9 cellular contexts compared by ENCODE assay signal in the genomic region with DNA sequence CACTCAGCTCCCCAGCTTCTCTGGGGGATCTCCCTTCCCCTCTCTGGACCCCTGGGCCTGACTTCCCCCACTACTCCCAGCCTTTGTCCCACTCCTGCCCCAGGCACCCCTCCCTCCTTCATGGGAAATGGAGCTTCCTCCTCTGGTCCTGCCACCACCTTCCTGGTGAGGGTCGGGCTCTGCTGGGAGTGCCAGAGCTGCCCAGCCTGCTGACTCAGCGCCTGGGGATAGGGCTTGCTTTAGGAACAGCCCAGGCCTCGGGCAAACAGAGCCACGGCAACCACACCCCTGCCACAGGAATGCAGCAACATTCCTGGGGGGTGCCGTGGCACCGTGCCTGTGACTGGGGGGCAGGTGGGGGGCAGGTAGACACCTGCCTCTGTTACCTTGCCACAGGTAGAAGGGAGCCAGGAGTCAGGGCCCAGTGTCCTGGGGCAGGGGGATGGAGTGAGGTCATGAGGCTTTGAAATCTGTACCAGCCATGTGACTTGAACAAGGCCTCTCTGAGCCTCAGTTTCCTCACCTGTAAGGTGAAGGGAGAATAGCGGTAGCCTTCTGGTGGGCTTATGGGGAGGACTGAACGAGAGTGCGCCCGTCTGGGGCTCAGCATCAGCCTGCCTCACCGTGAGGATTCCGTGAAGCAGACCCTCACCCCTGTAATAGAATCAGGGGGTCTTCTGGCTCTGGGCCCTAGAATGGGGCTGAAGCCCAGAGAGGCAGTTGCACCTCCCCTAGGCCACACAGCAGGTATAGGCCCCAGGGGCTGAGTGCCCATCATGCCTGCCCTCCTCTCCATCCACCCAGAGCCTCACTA. TPM values are rescaled to one million over a fixed set of nuclear protein-coding genes. Genes with fewer than 3 reads are reported as not detected.
A peak's percentile ranks its signal among the peaks of the same experiment; 100 is the strongest.
DNase-seq lines count a peak whose midpoint lies in the region; ATAC-seq, FAIRE-seq and TF ChIP-seq lines count a peak whose summit lies in the region.
"Had no signal": no experiment of that assay in that cellular context is flagged by ENCODE, and none has a peak within 500 bp of the region (broad histone marks: within the 10 kb centered on the region; RNA-seq: fewer than 3 reads in every experiment).

No MANE protein-coding gene starts in this region.

- TF ChIP-seq CTCF in brain (conservative IDR thresholded peaks at IDR 0.05), result no peak
- no peak for TF ChIP-seq CTCF in HepG2 (CRISPR knock-in tag; IDR thresholded peaks at IDR 0.05)
- TF ChIP-seq CTCF in vagina (IDR thresholded peaks at IDR 0.05), result no peak

- TF ChIP-seq EP300 in HepG2 (IDR thresholded peaks at IDR 0.05; ENCODE audit: low read depth in 2 of 2, low read length in 2 of 2), result no peak
- no peak for TF ChIP-seq EP300 in HepG2 (CRISPR knock-in tag; IDR thresholded peaks at IDR 0.05; ENCODE audit: borderline replicate concordance)

- no peaks in the 10 kb centered on the region for H3K27me3 Mint-ChIP-seq in brain
- peaks cover 76% of the 10 kb centered on the region for H3K27me3 Mint-ChIP-seq in stimulated activated memory B cell treated with anti-CD40 and anti-IgM and Interleukin-4, amounts not matched to agents 10 μg/mL and 1 μg/mL and 100 μg/mL, for 72 hours
- H3K27me3 Mint-ChIP-seq: activated CD4-positive, alpha-beta T cell treated with anti-CD3 and anti-CD28 coated beads for 36 hours had no signal

- no peaks in the 10 kb centered on the region for H3K9me3 ChIP-seq in HepG2 (ENCODE audit: low read length)
- H3K9me3 ChIP-seq in vagina, result no peaks in the 10 kb centered on the region

- H3K36me3 Mint-ChIP-seq in brain, result no peaks in the 10 kb centered on the region
- H3K36me3 Mint-ChIP-seq in stimulated activated memory B cell treated with anti-CD40 and anti-IgM and Interleukin-4, amounts not matched to agents 10 μg/mL and 1 μg/mL and 100 μg/mL, for 72 hours, result no peaks in the 10 kb centered on the region

- peaks cover 0 to 9% (median 0%) of the 10 kb centered on the region in 5 experiments for H3K9me3 Mint-ChIP-seq in brain
- no peaks in the 10 kb centered on the region for H3K9me3 Mint-ChIP-seq in stimulated activated memory B cell treated with anti-CD40 and anti-IgM and Interleukin-4, amounts not matched to agents 10 μg/mL and 1 μg/mL and 100 μg/mL, for 72 hours

- H3K27ac Mint-ChIP-seq in brain, result peak overlapping the region; percentile 53 to 94 (median 86)
- H3K27ac Mint-ChIP-seq in stimulated activated memory B cell treated with anti-CD40 and anti-IgM and Interleukin-4, amounts not matched to agents 10 μg/mL and 1 μg/mL and 100 μg/mL, for 72 hours, result no peak overlapping the region
- H3K27ac Mint-ChIP-seq: activated CD4-positive, alpha-beta T cell treated with anti-CD3 and anti-CD28 coated beads for 36 hours had no signal

- CTCF ChIA-PET in HepG2 (lab: Yijun Ruan, JAX; ENCODE audit: low intra/inter-chr PET ratio, low total read pairs), result no interaction called here

- H3K4me2 ChIP-seq in HepG2 (ENCODE audit: low read depth, low read length), result peak overlapping the region; percentile 57

- H3K4me3 ChIP-seq in HepG2 (replicated peaks in 1 of 3; ENCODE audit: insufficient read depth in 1 of 3, low read depth in 2 of 3, low read length in 3 of 3) (peak overlapping the region in 1 of 3 experiments; percentile 32; a peak in 1 of 6 replicates), vagina (no peak overlapping the region)

- TF ChIP-seq RAD21 in HepG2 (CRISPR knock-in tag; IDR thresholded peaks at IDR 0.05), result no peak

- ATAC-seq in HepG2, result no peak
- ATAC-seq in stimulated activated memory B cell treated with anti-CD40 and anti-IgM and Interleukin-4, amounts not matched to agents 10 μg/mL and 1 μg/mL and 100 μg/mL, for 72 hours, result no peak
- ATAC-seq: activated CD4-positive, alpha-beta T cell treated with anti-CD3 and anti-CD28 coated beads for 36 hours had no signal

- 68% methylated on average over 8 of the region's 12 CpGs for WGBS in HepG2 (ENCODE audit: low lambda C conversion rate)

- H3K27me3 ChIP-seq in HepG2 (ENCODE audit: control insufficient read depth in 1 of 2, insufficient read depth in 2 of 2, low read length in 2 of 2) (peaks cover 7 to 17% of the 10 kb centered on the region in 2 experiments; a peak in 3 of 5 replicates), vagina (no peaks in the 10 kb centered on the region)

- no peak overlapping the region for H3K4me3 Mint-ChIP-seq in brain
- H3K4me3 Mint-ChIP-seq in stimulated activated memory B cell treated with anti-CD40 and anti-IgM and Interleukin-4, amounts not matched to agents 10 μg/mL and 1 μg/mL and 100 μg/mL, for 72 hours, result no peak overlapping the region
- H3K4me3 Mint-ChIP-seq: activated CD4-positive, alpha-beta T cell treated with anti-CD3 and anti-CD28 coated beads for 36 hours had no signal

- H3K4me1 ChIP-seq in HepG2 (ENCODE audit: insufficient read depth, low read length) (peaks cover 98% of the 10 kb centered on the region), vagina (peaks cover 48% of the 10 kb centered on the region)

- no TSS peak for BruUV-seq in HepG2 (replicated peaks; lab: Mats Ljungman, UMichigan)

- H2AFZ ChIP-seq in HepG2 (ENCODE audit: low read length), result no peak overlapping the region

- H3K4me1 Mint-ChIP-seq in brain, result peaks cover 54% of the 10 kb centered on the region
- peaks cover 17% of the 10 kb centered on the region for H3K4me1 Mint-ChIP-seq in stimulated activated memory B cell treated with anti-CD40 and anti-IgM and Interleukin-4, amounts not matched to agents 10 μg/mL and 1 μg/mL and 100 μg/mL, for 72 hours

- POLR2A ChIA-PET in HepG2 (lab: Yijun Ruan, JAX), result interaction anchor here (1.5 to 1.7 kb wide), 2 partner anchors 10 to 28 kb away, joined by 4 to 6 read pairs; no protein-coding TSS in a partner anchor

- no peaks in the 10 kb centered on the region for H3K79me2 ChIP-seq in HepG2 (ENCODE audit: insufficient read depth, low read length)

- DNase-seq in SIG-M5 treated with dmso at 0.1 percent for 504 hours (lab: John Stamatoyannopoulos, UW; ENCODE audit: unreplicated experiment) (peak; percentile 65), SIG-M5 (lab: John Stamatoyannopoulos, UW) (no peak), HepG2 (ENCODE audit: low spot score) (no peak), vagina (ENCODE audit: extremely low spot score in 2 of 2) (no peak), NCI-H345 treated with DMSO at 0.1 percent for 48 hours (lab: John Stamatoyannopoulos, UW; ENCODE audit: unreplicated experiment) (no peak)
- DNase-seq in stimulated activated CD4-positive, alpha-beta T cell treated with anti-CD3 and anti-CD28 coated beads, Interleukin-4, amount 100 ng/mL, for 1 hour, result no peak
- DNase-seq: activated CD4-positive, alpha-beta T cell treated with anti-CD3 and anti-CD28 coated beads for 36 hours had no signal

- H3K36me3 ChIP-seq in HepG2 (replicated peaks in 1 of 2; ENCODE audit: control insufficient read depth in 1 of 2, insufficient read depth in 2 of 2, low read length in 2 of 2) (no peaks in the 10 kb centered on the region), vagina (no peaks in the 10 kb centered on the region)

- TF ChIP-seq POLR2A in HepG2 (IDR thresholded peaks at IDR 0.05; ENCODE audit: insufficient read depth in 1 of 2, low read depth in 2 of 2, low read length in 2 of 2) (no peak), vagina (IDR thresholded peaks at IDR 0.05) (no peak)

- H3K27ac ChIP-seq in HepG2 (ENCODE audit: extremely low read length, insufficient read depth, low read length) (no peak overlapping the region), vagina (peak overlapping the region; percentile 93)

- no peaks in the 10 kb centered on the region for H4K20me1 ChIP-seq in HepG2 (ENCODE audit: insufficient read depth, low read length)

- in situ Hi-C loops in HepG2 (cut with HindIII; ENCODE audit: extremely low pct_ligation_motif_present, low pct_unique_long_range_greater_than_20kb), result no loop called here

- FAIRE-seq in HepG2 (lab: Jason Lieb, UNC), result no peak

- no peak overlapping the region for H3K9ac ChIP-seq in HepG2 (ENCODE audit: insufficient read depth, low read depth, low read length)

- intact Hi-C loops in HepG2 (cut with micrococcal nuclease; ENCODE audit: unreplicated experiment), result no loop called here
- intact Hi-C loops in vagina (cut with DNase I), result no loop called here

RNA-seq across cellular contexts. Expression of gene EPHA2, which starts 17.8 kb away (rescaled TPM):
- polyA plus RNA-seq in brain (ENCODE audit: insufficient read depth, low read depth, low replicate concordance), result 2.6 TPM
- 15.5 and 33.6 TPM in 2 replicates for total RNA-seq in HepG2 (2016; rRNA removed; fragmentation: Illumina TruSeq; extraction: Trizol)
- 6.7 and 7.8 TPM in 2 replicates for total RNA-seq in HepG2 (2016; cell fraction: cytosol; rRNA removed; fragmentation: Illumina TruSeq; extraction: Trizol; ENCODE audit: low read depth)
- total RNA-seq in HepG2 (2016; cell fraction: insoluble cytoplasmic fraction; rRNA removed; fragmentation: Illumina TruSeq; extraction: Trizol), result 10.8 and 35.8 TPM in 2 replicates
- 14.9 and 16.9 TPM in 2 replicates for total RNA-seq in HepG2 (2016; cell fraction: membrane; rRNA removed; fragmentation: Illumina TruSeq; extraction: Trizol)
- total RNA-seq in HepG2 (2016; cell fraction: nucleus; rRNA removed; fragmentation: Illumina TruSeq; extraction: Trizol), result 41.9 and 47.9 TPM in 2 replicates
- 53.6 and 62.5 TPM in 2 replicates for polyA plus RNA-seq in HepG2 (2011; rRNA removed)
- 39.1 and 62.9 TPM in 2 replicates for polyA plus RNA-seq in HepG2 (2011; cell fraction: cytosol; rRNA removed)
- polyA plus RNA-seq in HepG2 (2011; cell fraction: nucleus; rRNA removed), result 163 and 212 TPM in 2 replicates
- 25.4 and 56.3 TPM in 2 replicates for polyA plus RNA-seq in HepG2 (2012)
- polyA plus RNA-seq in HepG2 (2016; cell fraction: cytosol; fragmentation: Illumina TruSeq; extraction: Trizol; ENCODE audit: low read depth), result 2.1 and 2.2 TPM in 2 replicates
- polyA plus RNA-seq in HepG2 (2016; cell fraction: insoluble cytoplasmic fraction; fragmentation: Illumina TruSeq; extraction: Trizol; ENCODE audit: low read depth), result 11.5 and 14.9 TPM in 2 replicates
- 5.7 and 6.8 TPM in 2 replicates for polyA plus RNA-seq in HepG2 (2016; cell fraction: membrane; fragmentation: Illumina TruSeq; extraction: Trizol; ENCODE audit: low read depth)
- 84.4 and 87.2 TPM in 2 replicates for polyA plus RNA-seq in HepG2 (2016; cell fraction: nucleus; fragmentation: Illumina TruSeq; extraction: Trizol; ENCODE audit: insufficient read depth, low read depth)
- 69.9 and 218 TPM in 2 replicates for polyA minus RNA-seq in HepG2 (2011; rRNA and poly(A)+ RNA removed; ENCODE audit: low replicate concordance)
- 72.7 and 86.9 TPM in 2 replicates for polyA minus RNA-seq in HepG2 (2011; cell fraction: cytosol; rRNA and poly(A)+ RNA removed)
- 65.6 and 79.3 TPM in 2 replicates for polyA minus RNA-seq in HepG2 (2011; cell fraction: nucleus; rRNA and poly(A)+ RNA removed)
- 264 TPM for total RNA-seq in vagina

RNA-seq across cellular contexts. Expression of gene ARHGEF19, which starts 38.8 kb away (rescaled TPM):
- polyA plus RNA-seq in brain (ENCODE audit: insufficient read depth, low read depth, low replicate concordance), result 33.6 TPM
- total RNA-seq in HepG2 (2016; rRNA removed; fragmentation: Illumina TruSeq; extraction: Trizol), result 1.8 and 2.0 TPM in 2 replicates
- 0.53 and 1.0 TPM in 2 replicates for total RNA-seq in HepG2 (2016; cell fraction: cytosol; rRNA removed; fragmentation: Illumina TruSeq; extraction: Trizol; ENCODE audit: low read depth)
- total RNA-seq in HepG2 (2016; cell fraction: insoluble cytoplasmic fraction; rRNA removed; fragmentation: Illumina TruSeq; extraction: Trizol), result 1.4 and 2.3 TPM in 2 replicates
- 1.3 and 1.5 TPM in 2 replicates for total RNA-seq in HepG2 (2016; cell fraction: membrane; rRNA removed; fragmentation: Illumina TruSeq; extraction: Trizol)
- 1.9 and 2.1 TPM in 2 replicates for total RNA-seq in HepG2 (2016; cell fraction: nucleus; rRNA removed; fragmentation: Illumina TruSeq; extraction: Trizol)
- 1.7 and 2.2 TPM in 2 replicates for polyA plus RNA-seq in HepG2 (2011; rRNA removed)
- polyA plus RNA-seq in HepG2 (2011; cell fraction: cytosol; rRNA removed), result 1.7 and 2.2 TPM in 2 replicates
- 9.9 and 10.1 TPM in 2 replicates for polyA plus RNA-seq in HepG2 (2011; cell fraction: nucleus; rRNA removed)
- polyA plus RNA-seq in HepG2 (2012), result 0.88 and 1.6 TPM in 2 replicates
- polyA plus RNA-seq in HepG2 (2016; cell fraction: cytosol; fragmentation: Illumina TruSeq; extraction: Trizol; ENCODE audit: low read depth), result 0.47 and 1.2 TPM in 2 replicates
- polyA plus RNA-seq in HepG2 (2016; cell fraction: insoluble cytoplasmic fraction; fragmentation: Illumina TruSeq; extraction: Trizol; ENCODE audit: low read depth), result 1.7 and 2.2 TPM in 2 replicates
- 0.94 and 1.7 TPM in 2 replicates for polyA plus RNA-seq in HepG2 (2016; cell fraction: membrane; fragmentation: Illumina TruSeq; extraction: Trizol; ENCODE audit: low read depth)
- 4.0 and 5.0 TPM in 2 replicates for polyA plus RNA-seq in HepG2 (2016; cell fraction: nucleus; fragmentation: Illumina TruSeq; extraction: Trizol; ENCODE audit: insufficient read depth, low read depth)
- 1.3 and 7.5 TPM in 2 replicates for polyA minus RNA-seq in HepG2 (2011; rRNA and poly(A)+ RNA removed; ENCODE audit: low replicate concordance)
- polyA minus RNA-seq in HepG2 (2011; cell fraction: cytosol; rRNA and poly(A)+ RNA removed), result 0.69 and 0.79 TPM in 2 replicates
- 1.4 and 2.1 TPM in 2 replicates for polyA minus RNA-seq in HepG2 (2011; cell fraction: nucleus; rRNA and poly(A)+ RNA removed)
- total RNA-seq in vagina, result 19.4 TPM
